ENCODE assay signal across 1 cellular context in the genomic region with DNA sequence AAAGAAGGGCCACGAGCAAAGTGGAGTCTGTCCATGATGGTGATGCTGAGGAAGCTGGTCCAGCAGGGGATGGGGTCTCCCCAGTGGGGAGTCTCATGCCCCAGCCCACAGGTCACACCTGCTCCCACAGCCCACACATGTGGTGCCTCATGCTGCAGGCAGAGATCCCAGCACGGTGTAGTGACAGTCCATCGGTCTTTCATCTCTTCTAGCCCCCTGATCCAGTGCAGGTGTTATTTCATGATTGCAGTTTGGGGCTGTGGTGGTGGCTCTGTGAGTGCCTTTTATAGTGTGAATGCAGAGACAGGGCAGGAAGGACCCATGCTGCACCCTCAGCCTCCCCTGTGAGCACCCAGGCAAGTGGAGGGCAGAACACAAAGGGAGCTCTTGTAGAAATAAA.
TF ChIP-seq lines count a peak whose summit lies in the region.

No MANE protein-coding gene starts in this region.

TF ChIP-seq in H1, 55 proteins besides CTCF, POLR2A, EP300 and RAD21:
- no peak for TF ChIP-seq KDM5A (IDR thresholded peaks at IDR 0.05; ENCODE audit: low read length)
- TF ChIP-seq, protein P1, sequence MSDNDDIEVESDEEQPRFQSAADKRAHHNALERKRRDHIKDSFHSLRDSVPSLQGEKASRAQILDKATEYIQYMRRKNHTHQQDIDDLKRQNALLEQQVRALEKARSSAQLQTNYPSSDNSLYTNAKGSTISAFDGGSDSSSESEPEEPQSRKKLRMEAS (IDR thresholded peaks at IDR 0.05), result no peak
- no peak for TF ChIP-seq KDM1A (IDR thresholded peaks at IDR 0.05; ENCODE audit: borderline replicate concordance, low read length)
- no peak for TF ChIP-seq POU5F1 (IDR thresholded peaks at IDR 0.05; ENCODE audit: low read depth, low read length)
- TF ChIP-seq SP2 (IDR thresholded peaks at IDR 0.05; ENCODE audit: low read length), result no peak
- no peak for TF ChIP-seq JUN (IDR thresholded peaks at IDR 0.05; ENCODE audit: low read depth, low read length)
- TF ChIP-seq GTF2F1 (IDR thresholded peaks at IDR 0.05; ENCODE audit: borderline replicate concordance, low read depth, low read length), result no peak
- TF ChIP-seq TAF7 (optimal IDR thresholded peaks at IDR 0.05; ENCODE audit: borderline replicate concordance, low read depth, low read length), result no peak
- TF ChIP-seq SIRT6 (IDR thresholded peaks at IDR 0.05; ENCODE audit: low read length), result no peak
- no peak for TF ChIP-seq NRF1 (IDR thresholded peaks at IDR 0.05; ENCODE audit: low read depth, low read length)
- no peak for TF ChIP-seq RXRA (IDR thresholded peaks at IDR 0.05; ENCODE audit: insufficient read depth, low read depth, low read length)
- TF ChIP-seq, protein P2, sequence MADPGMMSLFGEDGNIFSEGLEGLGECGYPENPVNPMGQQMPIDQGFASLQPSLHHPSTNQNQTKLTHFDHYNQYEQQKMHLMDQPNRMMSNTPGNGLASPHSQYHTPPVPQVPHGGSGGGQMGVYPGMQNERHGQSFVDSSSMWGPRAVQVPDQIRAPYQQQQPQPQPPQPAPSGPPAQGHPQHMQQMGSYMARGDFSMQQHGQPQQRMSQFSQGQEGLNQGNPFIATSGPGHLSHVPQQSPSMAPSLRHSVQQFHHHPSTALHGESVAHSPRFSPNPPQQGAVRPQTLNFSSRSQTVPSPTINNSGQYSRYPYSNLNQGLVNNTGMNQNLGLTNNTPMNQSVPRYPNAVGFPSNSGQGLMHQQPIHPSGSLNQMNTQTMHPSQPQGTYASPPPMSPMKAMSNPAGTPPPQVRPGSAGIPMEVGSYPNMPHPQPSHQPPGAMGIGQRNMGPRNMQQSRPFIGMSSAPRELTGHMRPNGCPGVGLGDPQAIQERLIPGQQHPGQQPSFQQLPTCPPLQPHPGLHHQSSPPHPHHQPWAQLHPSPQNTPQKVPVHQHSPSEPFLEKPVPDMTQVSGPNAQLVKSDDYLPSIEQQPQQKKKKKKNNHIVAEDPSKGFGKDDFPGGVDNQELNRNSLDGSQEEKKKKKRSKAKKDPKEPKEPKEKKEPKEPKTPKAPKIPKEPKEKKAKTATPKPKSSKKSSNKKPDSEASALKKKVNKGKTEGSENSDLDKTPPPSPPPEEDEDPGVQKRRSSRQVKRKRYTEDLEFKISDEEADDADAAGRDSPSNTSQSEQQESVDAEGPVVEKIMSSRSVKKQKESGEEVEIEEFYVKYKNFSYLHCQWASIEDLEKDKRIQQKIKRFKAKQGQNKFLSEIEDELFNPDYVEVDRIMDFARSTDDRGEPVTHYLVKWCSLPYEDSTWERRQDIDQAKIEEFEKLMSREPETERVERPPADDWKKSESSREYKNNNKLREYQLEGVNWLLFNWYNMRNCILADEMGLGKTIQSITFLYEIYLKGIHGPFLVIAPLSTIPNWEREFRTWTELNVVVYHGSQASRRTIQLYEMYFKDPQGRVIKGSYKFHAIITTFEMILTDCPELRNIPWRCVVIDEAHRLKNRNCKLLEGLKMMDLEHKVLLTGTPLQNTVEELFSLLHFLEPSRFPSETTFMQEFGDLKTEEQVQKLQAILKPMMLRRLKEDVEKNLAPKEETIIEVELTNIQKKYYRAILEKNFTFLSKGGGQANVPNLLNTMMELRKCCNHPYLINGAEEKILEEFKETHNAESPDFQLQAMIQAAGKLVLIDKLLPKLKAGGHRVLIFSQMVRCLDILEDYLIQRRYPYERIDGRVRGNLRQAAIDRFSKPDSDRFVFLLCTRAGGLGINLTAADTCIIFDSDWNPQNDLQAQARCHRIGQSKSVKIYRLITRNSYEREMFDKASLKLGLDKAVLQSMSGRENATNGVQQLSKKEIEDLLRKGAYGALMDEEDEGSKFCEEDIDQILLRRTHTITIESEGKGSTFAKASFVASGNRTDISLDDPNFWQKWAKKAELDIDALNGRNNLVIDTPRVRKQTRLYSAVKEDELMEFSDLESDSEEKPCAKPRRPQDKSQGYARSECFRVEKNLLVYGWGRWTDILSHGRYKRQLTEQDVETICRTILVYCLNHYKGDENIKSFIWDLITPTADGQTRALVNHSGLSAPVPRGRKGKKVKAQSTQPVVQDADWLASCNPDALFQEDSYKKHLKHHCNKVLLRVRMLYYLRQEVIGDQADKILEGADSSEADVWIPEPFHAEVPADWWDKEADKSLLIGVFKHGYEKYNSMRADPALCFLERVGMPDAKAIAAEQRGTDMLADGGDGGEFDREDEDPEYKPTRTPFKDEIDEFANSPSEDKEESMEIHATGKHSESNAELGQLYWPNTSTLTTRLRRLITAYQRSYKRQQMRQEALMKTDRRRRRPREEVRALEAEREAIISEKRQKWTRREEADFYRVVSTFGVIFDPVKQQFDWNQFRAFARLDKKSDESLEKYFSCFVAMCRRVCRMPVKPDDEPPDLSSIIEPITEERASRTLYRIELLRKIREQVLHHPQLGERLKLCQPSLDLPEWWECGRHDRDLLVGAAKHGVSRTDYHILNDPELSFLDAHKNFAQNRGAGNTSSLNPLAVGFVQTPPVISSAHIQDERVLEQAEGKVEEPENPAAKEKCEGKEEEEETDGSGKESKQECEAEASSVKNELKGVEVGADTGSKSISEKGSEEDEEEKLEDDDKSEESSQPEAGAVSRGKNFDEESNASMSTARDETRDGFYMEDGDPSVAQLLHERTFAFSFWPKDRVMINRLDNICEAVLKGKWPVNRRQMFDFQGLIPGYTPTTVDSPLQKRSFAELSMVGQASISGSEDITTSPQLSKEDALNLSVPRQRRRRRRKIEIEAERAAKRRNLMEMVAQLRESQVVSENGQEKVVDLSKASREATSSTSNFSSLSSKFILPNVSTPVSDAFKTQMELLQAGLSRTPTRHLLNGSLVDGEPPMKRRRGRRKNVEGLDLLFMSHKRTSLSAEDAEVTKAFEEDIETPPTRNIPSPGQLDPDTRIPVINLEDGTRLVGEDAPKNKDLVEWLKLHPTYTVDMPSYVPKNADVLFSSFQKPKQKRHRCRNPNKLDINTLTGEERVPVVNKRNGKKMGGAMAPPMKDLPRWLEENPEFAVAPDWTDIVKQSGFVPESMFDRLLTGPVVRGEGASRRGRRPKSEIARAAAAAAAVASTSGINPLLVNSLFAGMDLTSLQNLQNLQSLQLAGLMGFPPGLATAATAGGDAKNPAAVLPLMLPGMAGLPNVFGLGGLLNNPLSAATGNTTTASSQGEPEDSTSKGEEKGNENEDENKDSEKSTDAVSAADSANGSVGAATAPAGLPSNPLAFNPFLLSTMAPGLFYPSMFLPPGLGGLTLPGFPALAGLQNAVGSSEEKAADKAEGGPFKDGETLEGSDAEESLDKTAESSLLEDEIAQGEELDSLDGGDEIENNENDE (IDR thresholded peaks at IDR 0.05; ENCODE audit: insufficient replicate concordance, low read length), result no peak
- TF ChIP-seq EZH2 (IDR thresholded peaks at IDR 0.05; ENCODE audit: low read depth, low read length, severe bottlenecking), result no peak
- no peak for TF ChIP-seq GABPA (IDR thresholded peaks at IDR 0.05; ENCODE audit: borderline replicate concordance, insufficient read depth, low read length)
- TF ChIP-seq ASH2L (IDR thresholded peaks at IDR 0.05; ENCODE audit: low read length), result no peak
- TF ChIP-seq YY1 (IDR thresholded peaks at IDR 0.05; ENCODE audit: low read depth, low read length), result no peak
- TF ChIP-seq TCF12 (IDR thresholded peaks at IDR 0.05; ENCODE audit: low read depth, low read length), result no peak
- TF ChIP-seq TBP (IDR thresholded peaks at IDR 0.05; ENCODE audit: low read depth, low read length), result no peak
- TF ChIP-seq POLR2AphosphoS5 (IDR thresholded peaks at IDR 0.05; ENCODE audit: low read depth, low read length), result no peak
